1 cellular context compared by ENCODE assay signal in genomic region chr7:108525985-108526767, GRCh38.
TF ChIP-seq lines count a peak whose summit lies in the region.

Gene PNPLA8 (minus strand): TSS chr7:108526135. CDS start chr7:108515491, 10,644 bp downstream.

TF ChIP-seq in HepG2, 621 proteins besides CTCF, POLR2A, EP300 and RAD21 (continued from another document and continues in another):
- TF ChIP-seq ZNF18 (CRISPR knock-in tag; IDR thresholded peaks at IDR 0.05; ENCODE audit: insufficient replicate concordance) = peak; percentile 82
- TF ChIP-seq SMARCC2 (IDR thresholded peaks at IDR 0.05) = no peak
- peak; percentile 66; the same call in 1 of the 2 replicates for TF ChIP-seq ZIK1 (CRISPR knock-in tag; IDR thresholded peaks at IDR 0.05; ENCODE audit: borderline replicate concordance, low read depth)
- no peak for TF ChIP-seq ZNF468 (CRISPR knock-in tag; IDR thresholded peaks at IDR 0.05)
- no peak for TF ChIP-seq SIX1 (CRISPR knock-in tag; IDR thresholded peaks at IDR 0.05; ENCODE audit: borderline replicate concordance)
- TF ChIP-seq CSRNP2 (CRISPR knock-in tag; conservative IDR thresholded peaks at IDR 0.05; ENCODE audit: low read depth) = no peak
- no peak for TF ChIP-seq PRMT3 (CRISPR knock-in tag; IDR thresholded peaks at IDR 0.05; ENCODE audit: borderline replicate concordance, low read depth)
- no peak for TF ChIP-seq ZNF576 (CRISPR knock-in tag; IDR thresholded peaks at IDR 0.05)
- TF ChIP-seq ZNF720 (CRISPR knock-in tag; IDR thresholded peaks at IDR 0.05) = no peak
- TF ChIP-seq ZNF431 (CRISPR knock-in tag; IDR thresholded peaks at IDR 0.05; ENCODE audit: borderline replicate concordance, low read depth) = no peak; the same call in 1 of the 2 replicates
- TF ChIP-seq RORA (CRISPR knock-in tag; IDR thresholded peaks at IDR 0.05) = no peak
- TF ChIP-seq ETV6 (CRISPR knock-in tag; conservative IDR thresholded peaks at IDR 0.05) = no peak
- TF ChIP-seq ZNF12 (CRISPR knock-in tag; IDR thresholded peaks at IDR 0.05) = no peak; the same call in 1 of the 2 replicates
- TF ChIP-seq ARID4A (CRISPR knock-in tag; IDR thresholded peaks at IDR 0.05; ENCODE audit: borderline replicate concordance) = peak; percentile 98
- no peak for TF ChIP-seq TCF7L2 (IDR thresholded peaks at IDR 0.05; ENCODE audit: low read depth, low read length)
- TF ChIP-seq MLLT10 (CRISPR knock-in tag; IDR thresholded peaks at IDR 0.05) = no peak
- no peak for TF ChIP-seq ZEB1 (IDR thresholded peaks at IDR 0.05; ENCODE audit: insufficient replicate concordance, low read depth)
- TF ChIP-seq ZFP41 (CRISPR knock-in tag; IDR thresholded peaks at IDR 0.05; ENCODE audit: borderline replicate concordance) = no peak
- no peak for TF ChIP-seq IKZF4 (CRISPR knock-in tag; IDR thresholded peaks at IDR 0.05; ENCODE audit: borderline replicate concordance, low read depth, not compliant biosample characterization)
- no peak for TF ChIP-seq DPF2 (CRISPR knock-in tag; IDR thresholded peaks at IDR 0.05; ENCODE audit: borderline replicate concordance, low read depth)
- TF ChIP-seq ZNF660 (CRISPR knock-in tag; IDR thresholded peaks at IDR 0.05; ENCODE audit: borderline replicate concordance, low read depth) = no peak
- no peak for TF ChIP-seq MBNL3 (CRISPR knock-in tag; conservative IDR thresholded peaks at IDR 0.05)
- TF ChIP-seq TOPORS (CRISPR knock-in tag; IDR thresholded peaks at IDR 0.05) = peak; percentile 72; the same call in 1 of the 2 replicates
- peak; percentile 74; the same call in 1 of the 2 replicates for TF ChIP-seq ZNF598 (CRISPR knock-in tag; IDR thresholded peaks at IDR 0.05; ENCODE audit: borderline replicate concordance)
- peak; percentile 38; the same call in 1 of the 2 replicates for TF ChIP-seq FOXK2 (IDR thresholded peaks at IDR 0.05)
- TF ChIP-seq SMC3 (IDR thresholded peaks at IDR 0.05; ENCODE audit: low read length) = no peak
- TF ChIP-seq TCF12 (IDR thresholded peaks at IDR 0.05) = no peak
- no peak for TF ChIP-seq TCF12 (CRISPR knock-in tag; IDR thresholded peaks at IDR 0.05)
- peak; percentile 63 for TF ChIP-seq DMAP1 (CRISPR knock-in tag; IDR thresholded peaks at IDR 0.05)
- no peak for TF ChIP-seq ELF4 (CRISPR knock-in tag; IDR thresholded peaks at IDR 0.05; ENCODE audit: borderline replicate concordance)
- TF ChIP-seq ZNF597 (CRISPR knock-in tag; IDR thresholded peaks at IDR 0.05) = no peak
- TF ChIP-seq SNRNP70 (IDR thresholded peaks at IDR 0.05; ENCODE audit: low read depth, low read length) = no peak
- TF ChIP-seq CREB3 (CRISPR knock-in tag; IDR thresholded peaks at IDR 0.05) = no peak
- TF ChIP-seq JUNB (CRISPR knock-in tag; IDR thresholded peaks at IDR 0.05; ENCODE audit: borderline replicate concordance) = no peak
- TF ChIP-seq SP140L (CRISPR knock-in tag; IDR thresholded peaks at IDR 0.05; ENCODE audit: borderline replicate concordance) = no peak
- no peak for TF ChIP-seq HNF4A (CRISPR knock-in tag; IDR thresholded peaks at IDR 0.05)
- no peak for TF ChIP-seq ZNF101 (CRISPR knock-in tag; IDR thresholded peaks at IDR 0.05; ENCODE audit: borderline replicate concordance, low read depth)
- TF ChIP-seq ZNF496 (CRISPR knock-in tag; IDR thresholded peaks at IDR 0.05; ENCODE audit: insufficient replicate concordance) = no peak
- TF ChIP-seq ZBTB7B (CRISPR knock-in tag; IDR thresholded peaks at IDR 0.05) = 0 out of 2 replicates have a peak, but pooled peaks have one; percentile 15
- peak; percentile 93; the same call in 1 of the 2 replicates for TF ChIP-seq MAZ (IDR thresholded peaks at IDR 0.05; ENCODE audit: borderline replicate concordance, low read depth, low read length)
- TF ChIP-seq MAZ (CRISPR knock-in tag; IDR thresholded peaks at IDR 0.05; ENCODE audit: low read depth) = peak; percentile 93
- no peak for TF ChIP-seq SMAD9 (CRISPR knock-in tag; IDR thresholded peaks at IDR 0.05)
- 0 out of 2 replicates have a peak, but pooled peaks have one; percentile 55 for TF ChIP-seq ZNF224 (CRISPR knock-in tag; IDR thresholded peaks at IDR 0.05)
- no peak for TF ChIP-seq HMG20B (CRISPR knock-in tag; conservative IDR thresholded peaks at IDR 0.05)
- 0 out of 2 replicates have a peak, but pooled peaks have one; percentile 40 for TF ChIP-seq ZBTB8A (CRISPR knock-in tag; IDR thresholded peaks at IDR 0.05; ENCODE audit: borderline replicate concordance, low read depth)
- TF ChIP-seq ZSCAN22 (CRISPR knock-in tag; IDR thresholded peaks at IDR 0.05) = no peak
- TF ChIP-seq BRD4 (CRISPR knock-in tag; IDR thresholded peaks at IDR 0.05) = no peak
- TF ChIP-seq KAT7 (CRISPR knock-in tag; IDR thresholded peaks at IDR 0.05; ENCODE audit: borderline replicate concordance) = peak; percentile 61; the same call in 1 of the 2 replicates
- no peak for TF ChIP-seq ATAD3A (CRISPR knock-in tag; IDR thresholded peaks at IDR 0.05)
- peak; percentile 100 for TF ChIP-seq THAP9 (CRISPR knock-in tag; IDR thresholded peaks at IDR 0.05; ENCODE audit: borderline replicate concordance)
- TF ChIP-seq NR2F6 (IDR thresholded peaks at IDR 0.05) = no peak
- TF ChIP-seq NR2F6 (CRISPR knock-in tag; IDR thresholded peaks at IDR 0.05) = no peak
- TF ChIP-seq ZSCAN30 (CRISPR knock-in tag; IDR thresholded peaks at IDR 0.05) = no peak
- no peak for TF ChIP-seq BCL3 (CRISPR knock-in tag; IDR thresholded peaks at IDR 0.05)
- peak; percentile 16; the same call in 1 of the 2 replicates for TF ChIP-seq NCOA2 (CRISPR knock-in tag; IDR thresholded peaks at IDR 0.05)
- no peak for TF ChIP-seq DDIT3 (CRISPR knock-in tag; IDR thresholded peaks at IDR 0.05)
- no peak for TF ChIP-seq TEAD2 (CRISPR knock-in tag; IDR thresholded peaks at IDR 0.05)
- no peak for TF ChIP-seq ZNF230 (CRISPR knock-in tag; IDR thresholded peaks at IDR 0.05)
- TF ChIP-seq TEF (CRISPR knock-in tag; IDR thresholded peaks at IDR 0.05) = no peak
- TF ChIP-seq JDP2 (CRISPR knock-in tag; IDR thresholded peaks at IDR 0.05; ENCODE audit: borderline replicate concordance) = no peak
- no peak for TF ChIP-seq NFIB (CRISPR knock-in tag; IDR thresholded peaks at IDR 0.05; ENCODE audit: borderline replicate concordance)
- TF ChIP-seq ZNF33A (CRISPR knock-in tag; IDR thresholded peaks at IDR 0.05; ENCODE audit: borderline replicate concordance) = 0 out of 2 replicates have a peak, but pooled peaks have one; percentile 55
